ENCODE assay signal across 18 cellular contexts in the genomic region with DNA sequence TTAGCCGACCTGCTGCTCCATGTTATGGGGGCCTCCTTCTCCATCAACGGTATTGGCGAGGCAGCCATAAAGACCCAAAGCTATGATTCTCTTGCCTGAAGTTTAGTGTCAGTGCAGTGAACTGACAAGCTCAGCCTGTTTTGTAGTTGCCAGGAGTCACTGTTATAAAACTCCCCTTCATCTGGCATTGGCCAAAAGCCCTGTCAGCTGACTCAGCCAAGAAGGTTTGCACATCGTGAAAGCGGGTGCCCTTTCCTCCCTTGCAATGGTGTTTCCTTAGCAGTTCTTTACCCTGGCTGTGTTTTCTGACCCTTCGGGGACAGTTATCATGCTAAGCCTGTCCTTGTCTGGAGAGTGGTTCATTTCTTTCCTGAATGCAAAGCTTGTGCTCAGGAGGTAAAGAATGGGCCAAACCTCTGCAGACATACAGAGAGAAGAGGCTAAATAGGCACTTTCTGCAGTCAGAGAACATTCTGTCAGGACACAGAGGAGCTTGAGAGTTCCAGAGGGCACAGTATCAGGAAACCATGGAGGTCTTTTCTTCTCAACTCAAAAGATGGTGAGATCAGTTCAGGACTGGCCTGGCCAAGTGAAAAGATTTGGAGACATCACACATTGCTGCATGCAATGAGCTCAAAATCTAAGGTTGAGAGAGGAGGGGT.
"Had no signal": no experiment of that assay in that cellular context is flagged by ENCODE, and none has a peak within 500 bp of the region (broad histone marks: within the 10 kb centered on the region; RNA-seq: fewer than 3 reads in every experiment).

No MANE protein-coding gene starts in this region.

- H3K9me3 Mint-ChIP-seq: activated T-cell treated with anti-CD3 and anti-CD28 coated beads, Interleukin-2, amount 50 U/mL, for 72 hours; immature natural killer cell; naive thymus-derived CD8-positive, alpha-beta T cell; stimulated activated naive B cell treated with anti-CD40 and anti-IgM and Interleukin-4, amounts not matched to agents 10 μg/mL and 1 μg/mL and 100 μg/mL, for 72 hours had no signal

- H3K27ac ChIP-seq: breast epithelium, left ventricle myocardium inferior, neutrophil, pancreas, transverse colon, vagina had no signal

- H3K4me1 ChIP-seq: breast epithelium, left ventricle myocardium inferior, pancreas, transverse colon, vagina had no signal

- H3K36me3 ChIP-seq: breast epithelium, neutrophil, pancreas, transverse colon, vagina had no signal

- H3K27me3 ChIP-seq: breast epithelium, neutrophil, pancreas, transverse colon, vagina had no signal

- H3K4me1 Mint-ChIP-seq: immature natural killer cell had no signal

- H3K9me3 ChIP-seq: breast epithelium, left ventricle myocardium inferior, neutrophil, pancreas, transverse colon, vagina had no signal

- H3K4me3 ChIP-seq: breast epithelium, left ventricle myocardium inferior, pancreas, transverse colon, vagina had no signal

- H3K36me3 Mint-ChIP-seq: immature natural killer cell; naive thymus-derived CD8-positive, alpha-beta T cell; stimulated activated naive B cell treated with anti-CD40 and anti-IgM and Interleukin-4, amounts not matched to agents 10 μg/mL and 1 μg/mL and 100 μg/mL, for 72 hours had no signal

- H3K27ac Mint-ChIP-seq: activated T-cell treated with anti-CD3 and anti-CD28 coated beads, Interleukin-2, amount 50 U/mL, for 72 hours; immature natural killer cell; naive thymus-derived CD8-positive, alpha-beta T cell; stimulated activated naive B cell treated with anti-CD40 and anti-IgM and Interleukin-4, amounts not matched to agents 10 μg/mL and 1 μg/mL and 100 μg/mL, for 72 hours had no signal

- DNase-seq: activated effector memory CD4-positive, alpha-beta T cell treated with anti-CD3 and anti-CD28 coated beads, Interleukin-2, amount 50 U/mL, for 16 hours; activated naive CD4-positive, alpha-beta T cell treated with anti-CD3 and anti-CD28 coated beads, Interleukin-2, amount 50 U/mL, for 16 hours; activated T-cell treated with anti-CD3 and anti-CD28 coated beads, Interleukin-2, amount 50 U/mL, for 72 hours; aorta; cerebellar nuclear complex; cortex of kidney; immature natural killer cell; kidney glomerular epithelial cell; left ventricle myocardium inferior; mammary epithelial cell; naive thymus-derived CD8-positive, alpha-beta T cell; pancreas; stimulated activated naive B cell treated with anti-CD40 and anti-IgM and Interleukin-4, amounts not matched to agents 10 μg/mL and 1 μg/mL and 100 μg/mL, for 72 hours; transverse colon had no signal

- ATAC-seq: activated CD4-positive, CD25-positive, alpha-beta regulatory T cell treated with anti-CD3 and anti-CD28 coated beads, Interleukin-2, amount 50 U/mL, for 24 hours; activated T-cell treated with anti-CD3 and anti-CD28 coated beads, Interleukin-2, amount 50 U/mL, for 72 hours; naive thymus-derived CD8-positive, alpha-beta T cell; pancreas; stimulated activated naive B cell treated with anti-CD40 and anti-IgM and Interleukin-4, amounts not matched to agents 10 μg/mL and 1 μg/mL and 100 μg/mL, for 72 hours had no signal

- H3K4me3 Mint-ChIP-seq: activated T-cell treated with anti-CD3 and anti-CD28 coated beads, Interleukin-2, amount 50 U/mL, for 72 hours; immature natural killer cell; naive thymus-derived CD8-positive, alpha-beta T cell; stimulated activated naive B cell treated with anti-CD40 and anti-IgM and Interleukin-4, amounts not matched to agents 10 μg/mL and 1 μg/mL and 100 μg/mL, for 72 hours had no signal

- H3K27me3 Mint-ChIP-seq: naive thymus-derived CD8-positive, alpha-beta T cell; stimulated activated naive B cell treated with anti-CD40 and anti-IgM and Interleukin-4, amounts not matched to agents 10 μg/mL and 1 μg/mL and 100 μg/mL, for 72 hours had no signal
